ENCODE assay signal across 8 cellular contexts in genomic region chr2:27627963-27628766, GRCh38. TPM values are rescaled to one million over a fixed set of nuclear protein-coding genes. Genes with fewer than 3 reads are reported as not detected.
DNase-seq lines count a peak whose midpoint lies in the region; ATAC-seq and TF ChIP-seq lines count a peak whose summit lies in the region.

No MANE protein-coding gene starts in this region.

- H3K27ac ChIP-seq in Peyer's patch = peak overlapping the region; percentile 52 to 79 (median 61)
- H3K27ac ChIP-seq in naive thymus-derived CD4-positive, alpha-beta T cell (ENCODE audit: low read depth, low read length) = peak overlapping the region; percentile 92

- no peaks in the 10 kb centered on the region for H3K27me3 Mint-ChIP-seq in activated naive CD4-positive, alpha-beta T cell treated with anti-CD3 and anti-CD28 coated beads for 36 hours (ENCODE audit: low read depth)
- H3K27me3 Mint-ChIP-seq in naive thymus-derived CD4-positive, alpha-beta T cell = no peaks in the 10 kb centered on the region

- peaks cover 0 to 11% (median 0%) of the 10 kb centered on the region in 3 donors for H3K36me3 ChIP-seq in Peyer's patch
- H3K36me3 ChIP-seq in naive thymus-derived CD4-positive, alpha-beta T cell (ENCODE audit: control insufficient read depth in 2 of 3, insufficient read depth in 3 of 3, low read length in 3 of 3) = peaks cover 8 to 44% (median 9%) of the 10 kb centered on the region in 3 experiments

- no peaks in the 10 kb centered on the region for H3K27me3 ChIP-seq in Peyer's patch
- H3K27me3 ChIP-seq in naive thymus-derived CD4-positive, alpha-beta T cell (ENCODE audit: control insufficient read depth in 2 of 2, insufficient read depth in 2 of 2, low read length in 2 of 2) = no peaks in the 10 kb centered on the region

- POLR2A ChIA-PET in naive thymus-derived CD4-positive, alpha-beta T cell (lab: Charles Lee) = interaction anchor here (0.8 to 1.5 kb wide), 6 partner anchors 36 to 262 kb away, joined by 3 to 7 read pairs (median 4); partner anchors contain the start of genes BABAM2, PPM1G, RBKS and SLC4A1AP

- H3K9me3 Mint-ChIP-seq in activated naive CD4-positive, alpha-beta T cell treated with anti-CD3 and anti-CD28 coated beads for 36 hours = no peaks in the 10 kb centered on the region
- H3K9me3 Mint-ChIP-seq in naive thymus-derived CD4-positive, alpha-beta T cell = no peaks in the 10 kb centered on the region

- peaks cover 6% of the 10 kb centered on the region for H3K36me3 Mint-ChIP-seq in activated naive CD4-positive, alpha-beta T cell treated with anti-CD3 and anti-CD28 coated beads for 36 hours (ENCODE audit: low read depth)
- peaks cover 9 to 26% (median 18%) of the 10 kb centered on the region in 5 donors for H3K36me3 Mint-ChIP-seq in naive thymus-derived CD4-positive, alpha-beta T cell

- peak; percentile 23 for ATAC-seq in HG02884 (IDR thresholded peaks at IDR 0.05; ENCODE audit: unreplicated experiment)
- ATAC-seq in naive thymus-derived CD4-positive, alpha-beta T cell = peak; percentile 13

- H3K4me1 Mint-ChIP-seq in activated naive CD4-positive, alpha-beta T cell treated with anti-CD3 and anti-CD28 coated beads for 36 hours (ENCODE audit: low read depth) = peaks cover 13% of the 10 kb centered on the region
- peaks cover 1 to 33% (median 22%) of the 10 kb centered on the region in 7 donors for H3K4me1 Mint-ChIP-seq in naive thymus-derived CD4-positive, alpha-beta T cell

- H3K27ac Mint-ChIP-seq in activated naive CD4-positive, alpha-beta T cell treated with anti-CD3 and anti-CD28 coated beads for 36 hours = peak overlapping the region; percentile 52
- H3K27ac Mint-ChIP-seq in naive thymus-derived CD4-positive, alpha-beta T cell = peak overlapping the region in 5 of 9 donors; percentile 16 to 72 (median 59)

- peak; percentile 34 for DNase-seq in activated naive CD4-positive, alpha-beta T cell treated with anti-CD3 and anti-CD28 coated beads for 36 hours
- no peak for DNase-seq in activated naive CD4-positive, alpha-beta T cell treated with anti-CD3 and anti-CD28 coated beads, Interleukin-2, amount 50 U/mL, for 16 hours
- no peak for DNase-seq in Peyer's patch
- DNase-seq in erythroblast (lab: John Stamatoyannopoulos, UW) = peak; percentile 44 to 53
- peak in 1 of 9 donors; percentile 12 for DNase-seq in naive thymus-derived CD4-positive, alpha-beta T cell
- DNase-seq in NK-92 treated with Interleukin-12 subunit alpha and Interleukin-12 subunit beta, amount 100 ng/mL, for 24 hours (lab: John Stamatoyannopoulos, UW) = no peak
- no peak for DNase-seq in NCI-H2171 treated with DMSO at 0.1 percent for 48 hours (lab: John Stamatoyannopoulos, UW)

- peaks cover 0 to 17% (median 5%) of the 10 kb centered on the region in 4 donors for H3K4me1 ChIP-seq in Peyer's patch
- H3K4me1 ChIP-seq in naive thymus-derived CD4-positive, alpha-beta T cell (ENCODE audit: control insufficient read depth in 2 of 2, insufficient read depth in 2 of 2, low read length in 2 of 2) = peaks cover 11 to 13% of the 10 kb centered on the region in 2 donors

- CTCF ChIA-PET in activated naive CD4-positive, alpha-beta T cell treated with anti-CD3 and anti-CD28 coated beads for 36 hours (lab: Charles Lee) = interaction anchor here (0.8 to 2.8 kb wide), 5 partner anchors 35 to 326 kb away, joined by 3 to 13 read pairs (median 5); partner anchors contain the start of genes SLC4A1AP, SUPT7L and ZNF512
- CTCF ChIA-PET in naive thymus-derived CD4-positive, alpha-beta T cell (lab: Charles Lee) = no interaction called here

- H3K4me3 Mint-ChIP-seq in activated naive CD4-positive, alpha-beta T cell treated with anti-CD3 and anti-CD28 coated beads for 36 hours = no peak overlapping the region
- H3K4me3 Mint-ChIP-seq in naive thymus-derived CD4-positive, alpha-beta T cell = no peak overlapping the region

- no peak for TF ChIP-seq POLR2A in Peyer's patch (IDR thresholded peaks at IDR 0.05)
- TF ChIP-seq POLR2A in erythroblast (IDR thresholded peaks at IDR 0.05; ENCODE audit: low read length) = no peak

- peak overlapping the region; percentile 58 to 80 (median 72) for H3K4me3 ChIP-seq in Peyer's patch
- peak overlapping the region; percentile 92 for H3K4me3 ChIP-seq in naive thymus-derived CD4-positive, alpha-beta T cell (ENCODE audit: low read length)

- intact Hi-C loops in activated naive CD4-positive, alpha-beta T cell treated with anti-CD3 and anti-CD28 coated beads for 36 hours (cut with micrococcal nuclease) = loop anchor here (1.0 to 2.0 kb wide), 8 partner anchors 10 to 763 kb away; partner anchors contain the start of genes EIF2B4, NRBP1, PPM1G and SLC4A1AP
- intact Hi-C loops in naive thymus-derived CD4-positive, alpha-beta T cell (cut with micrococcal nuclease) = loop anchor here (1.0 to 10.0 kb wide), 12 partner anchors 35 to 1124 kb away; partner anchors contain the start of genes EIF2B4 (in 2 of the 2), NRBP1 (in 2 of the 2), OST4 (in 2 of the 2) and PPM1G (in 2 of the 2)

- no peaks in the 10 kb centered on the region for H3K9me3 ChIP-seq in Peyer's patch
- no peaks in the 10 kb centered on the region for H3K9me3 ChIP-seq in naive thymus-derived CD4-positive, alpha-beta T cell (ENCODE audit: control insufficient read depth in 2 of 3, low read length in 3 of 3)

- peak in 1 of 6 experiments; percentile 2 for TF ChIP-seq CTCF in Peyer's patch (IDR thresholded peaks at IDR 0.05)

RNA-seq across cellular contexts. Expression of gene CCDC121, which starts 0.6 kb away (rescaled TPM):
- under 1 TPM; 0.17 to 0.30 TPM for total RNA-seq in activated naive CD4-positive, alpha-beta T cell treated with anti-CD3 and anti-CD28 coated beads for 36 hours
- total RNA-seq in Peyer's patch = 10 to 100 TPM in 1 of 4 donors, 1 to 10 TPM in 3; 1.8 to 11.6 (median 2.5) TPM
- total RNA-seq in naive thymus-derived CD4-positive, alpha-beta T cell = 1 to 10 TPM in 4 of 5 experiments, under 1 TPM in 1; 0.61 to 2.7 (median 1.9) TPM
- polyA plus RNA-seq in naive thymus-derived CD4-positive, alpha-beta T cell = 1 to 10 TPM; 1.7 to 2.1 TPM

RNA-seq across cellular contexts. Expression of gene GPN1, which starts 0.7 kb away (rescaled TPM):
- total RNA-seq in activated naive CD4-positive, alpha-beta T cell treated with anti-CD3 and anti-CD28 coated beads for 36 hours = 10 to 100 TPM; 44.9 to 45.1 TPM
- total RNA-seq in Peyer's patch = 10 to 100 TPM; 12.3 to 27.7 (median 19.7) TPM
- 10 to 100 TPM; 27.8 to 45.5 (median 28.9) TPM for total RNA-seq in naive thymus-derived CD4-positive, alpha-beta T cell
- polyA plus RNA-seq in naive thymus-derived CD4-positive, alpha-beta T cell = 10 to 100 TPM; 65.0 to 73.6 TPM

RNA-seq across cellular contexts. Expression of gene SUPT7L, which starts 35.2 kb away (rescaled TPM):
- total RNA-seq in activated naive CD4-positive, alpha-beta T cell treated with anti-CD3 and anti-CD28 coated beads for 36 hours = 10 to 100 TPM; 27.8 to 29.7 TPM
- total RNA-seq in Peyer's patch = 10 to 100 TPM; 28.2 to 46.2 (median 40.2) TPM
- 10 to 100 TPM; 37.9 to 58.6 (median 46.5) TPM for total RNA-seq in naive thymus-derived CD4-positive, alpha-beta T cell
- 10 to 100 TPM; 19.0 to 20.7 TPM for polyA plus RNA-seq in naive thymus-derived CD4-positive, alpha-beta T cell

RNA-seq across cellular contexts. Expression of gene SLC4A1AP, which starts 35.5 kb away (rescaled TPM):
- total RNA-seq in activated naive CD4-positive, alpha-beta T cell treated with anti-CD3 and anti-CD28 coated beads for 36 hours = 10 to 100 TPM; 21.2 to 22.2 TPM
- total RNA-seq in Peyer's patch = 10 to 100 TPM; 18.6 to 47.0 (median 21.9) TPM
- total RNA-seq in naive thymus-derived CD4-positive, alpha-beta T cell = 10 to 100 TPM; 14.7 to 27.0 (median 23.2) TPM
- 10 to 100 TPM; 28.7 to 37.6 TPM for polyA plus RNA-seq in naive thymus-derived CD4-positive, alpha-beta T cell

RNA-seq across cellular contexts. Expression of gene ZNF512, which starts 45.3 kb away (rescaled TPM):
- 10 to 100 TPM; 34.7 to 35.8 TPM for total RNA-seq in activated naive CD4-positive, alpha-beta T cell treated with anti-CD3 and anti-CD28 coated beads for 36 hours
- 100 to 1,000 TPM in 1 of 4 donors, 10 to 100 TPM in 3; 29.1 to 115 (median 37.1) TPM for total RNA-seq in Peyer's patch
- total RNA-seq in naive thymus-derived CD4-positive, alpha-beta T cell = 10 to 100 TPM; 26.6 to 64.6 (median 50.1) TPM
- 10 to 100 TPM; 43.4 to 48.6 TPM for polyA plus RNA-seq in naive thymus-derived CD4-positive, alpha-beta T cell

Comparison
In these comparisons a context has a peak if more than half of its experiments do, and no peak if none do; other contexts are left out.
1. DNase-seq: peak in activated naive CD4-positive, alpha-beta T cell treated with anti-CD3 and anti-CD28 coated beads for 36 hours (single experiment) and erythroblast (2 of 2); none in activated naive CD4-positive, alpha-beta T cell treated with anti-CD3 and anti-CD28 coated beads, Interleukin-2, amount 50 U/mL, for 16 hours (single experiment), Peyer's patch (0 of 3), NK-92 treated with Interleukin-12 subunit alpha and Interleukin-12 subunit beta, amount 100 ng/mL, for 24 hours (single experiment) and NCI-H2171 treated with DMSO at 0.1 percent for 48 hours (single experiment).